Comparison of ENCODE assay signal across 16 cellular contexts in the genomic region with DNA sequence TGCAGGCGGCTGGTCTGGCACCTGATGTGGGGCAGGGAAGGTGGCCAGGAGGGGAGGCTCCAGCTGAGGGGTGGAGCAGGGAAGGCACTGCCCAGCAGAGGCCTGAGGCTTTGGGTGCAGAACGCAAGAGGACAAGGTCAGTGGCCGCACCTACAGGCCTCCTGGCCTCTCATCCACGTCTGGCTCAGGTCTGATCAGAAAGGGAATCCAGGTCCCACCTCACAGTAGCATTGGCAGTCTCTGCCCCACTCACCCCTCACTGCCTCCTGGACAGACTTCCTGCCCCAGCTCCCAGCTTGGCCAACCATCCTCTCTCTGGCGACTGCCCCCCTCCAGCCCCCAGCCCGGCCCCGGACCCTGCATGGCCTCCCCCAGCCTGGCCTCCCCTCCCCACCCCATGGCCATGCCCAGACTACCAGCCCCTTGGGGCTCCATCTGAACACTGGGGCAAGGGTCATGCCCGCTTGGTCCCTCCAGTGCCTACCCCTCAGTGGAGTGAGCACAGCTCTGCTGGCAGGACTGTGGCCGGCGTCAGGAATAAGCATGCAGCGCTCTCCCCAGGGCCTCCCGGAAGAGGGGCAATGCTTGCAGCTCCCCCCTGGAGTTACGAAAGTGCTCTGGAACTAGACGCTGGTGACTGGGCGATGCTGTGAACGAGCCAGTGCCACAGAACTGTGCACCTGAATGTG. TPM values are rescaled to one million over a fixed set of nuclear protein-coding genes. Genes with fewer than 3 reads are reported as not detected.
"Had no signal": no experiment of that assay in that cellular context is flagged by ENCODE, and none has a peak within 500 bp of the region (broad histone marks: within the 10 kb centered on the region; RNA-seq: fewer than 3 reads in every experiment).

No MANE protein-coding gene starts in this region.

- H3K36me3 Mint-ChIP-seq: WTC11 had no signal

- DNase-seq: activated CD4-positive, alpha-beta T cell treated with anti-CD3 and anti-CD28 coated beads, Interleukin-2, amount 10 ng/mL, durations not matched to agents 24 days and 14 days; activated naive CD4-positive, alpha-beta T cell treated with Interleukin-2 at 50 U/mL for 16 hours; activated naive CD8-positive, alpha-beta T cell treated with anti-CD3 and anti-CD28 coated beads, Interleukin-2, amount 50 U/mL, for 24 hours; esophagus squamous epithelium; foreskin fibroblast; islet precursor cell; left ventricle myocardium superior had no signal

- H3K4me1 Mint-ChIP-seq: WTC11 had no signal

- H3K4me3 Mint-ChIP-seq: activated CD4-positive, alpha-beta T cell treated with anti-CD3 and anti-CD28 coated beads, Interleukin-2, amount 10 ng/mL, durations not matched to agents 24 days and 14 days; activated naive CD8-positive, alpha-beta T cell treated with anti-CD3 and anti-CD28 coated beads, Interleukin-2, amount 50 U/mL, for 24 hours; T-helper 1 cell treated with Interleukin-12 subunit alpha and Interleukin-12 subunit beta and Interleukin-4 antibody, amounts not matched to agents 30 μg/mL and 1 μg/mL, for 36 hours; WTC11 had no signal

- H3K27ac Mint-ChIP-seq: activated CD4-positive, alpha-beta T cell treated with anti-CD3 and anti-CD28 coated beads, Interleukin-2, amount 10 ng/mL, durations not matched to agents 24 days and 14 days; activated naive CD8-positive, alpha-beta T cell treated with anti-CD3 and anti-CD28 coated beads, Interleukin-2, amount 50 U/mL, for 24 hours; T-helper 1 cell treated with Interleukin-12 subunit alpha and Interleukin-12 subunit beta and Interleukin-4 antibody, amounts not matched to agents 30 μg/mL and 1 μg/mL, for 36 hours; WTC11 had no signal

- H3K9me3 Mint-ChIP-seq: activated CD4-positive, alpha-beta T cell treated with anti-CD3 and anti-CD28 coated beads, Interleukin-2, amount 10 ng/mL, durations not matched to agents 24 days and 14 days; activated naive CD8-positive, alpha-beta T cell treated with anti-CD3 and anti-CD28 coated beads, Interleukin-2, amount 50 U/mL, for 24 hours; T-helper 1 cell treated with Interleukin-12 subunit alpha and Interleukin-12 subunit beta and Interleukin-4 antibody, amounts not matched to agents 30 μg/mL and 1 μg/mL, for 36 hours; WTC11 had no signal

- ATAC-seq: activated naive CD8-positive, alpha-beta T cell treated with anti-CD3 and anti-CD28 coated beads, Interleukin-2, amount 50 U/mL, for 24 hours; left ventricle myocardium superior; pancreas; WTC11 had no signal

RNA-seq across cellular contexts. Expression of a gene that starts 4.6 kb away (rescaled TPM):
- total RNA-seq: astrocyte, esophagus squamous epithelium, mesenteric fat pad, subcutaneous adipose tissue had no signal
- polyA plus RNA-seq: neural cell, pancreas had no signal

RNA-seq across cellular contexts. Expression of a gene that starts 17.1 kb away (rescaled TPM):
- total RNA-seq: astrocyte, esophagus squamous epithelium, heart left ventricle, left ventricle myocardium superior, mesenteric fat pad, pancreas, subcutaneous adipose tissue, tibial nerve had no signal
- polyA plus RNA-seq: heart left ventricle, neural cell, pancreas had no signal

RNA-seq across cellular contexts. Expression of a gene that starts 42.6 kb away (rescaled TPM):
- polyA plus RNA-seq: neural cell had no signal
